17 cellular contexts compared by ENCODE assay signal in the genomic region with DNA sequence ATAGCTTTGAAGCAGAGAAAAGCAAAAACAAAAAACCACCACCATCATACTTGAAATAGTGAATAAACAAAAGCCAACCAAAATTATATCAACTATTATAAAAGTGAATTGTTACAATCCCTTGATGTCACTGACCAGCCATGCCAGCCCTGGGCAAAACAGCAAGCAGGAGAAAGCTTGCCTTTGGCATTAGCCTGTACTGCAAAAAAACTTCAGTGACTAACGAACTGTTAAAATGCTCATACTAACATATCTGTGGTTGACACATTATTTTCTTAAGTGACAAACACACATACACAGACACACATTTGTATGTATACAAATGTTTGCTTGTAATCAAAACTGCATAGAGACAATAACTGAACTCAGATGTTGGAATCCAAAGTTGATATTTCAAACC. TPM values are rescaled to one million over a fixed set of nuclear protein-coding genes. Genes with fewer than 3 reads are reported as not detected.
DNase-seq lines count a peak whose midpoint lies in the region; ATAC-seq and TF ChIP-seq lines count a peak whose summit lies in the region.
"Had no signal": no experiment of that assay in that cellular context is flagged by ENCODE, and none has a peak within 500 bp of the region (broad histone marks: within the 10 kb centered on the region; RNA-seq: fewer than 3 reads in every experiment).

No MANE protein-coding gene starts in this region.

- in situ Hi-C loops in gastrocnemius medialis (cut with MboI; ENCODE audit: low sequenced_read_pairs in 4 of 4): no loop called here

- DNase-seq in MG63: peak; percentile 42
- no peak for DNase-seq in chondrocyte (ENCODE audit: low spot score)
- DNase-seq in gastrocnemius medialis: no peak
- DNase-seq in cerebellar cortex (ENCODE audit: low spot score): no peak
- DNase-seq in RKO (ENCODE audit: low spot score): no peak
- DNase-seq: Calu3; KG1; lower lobe of right lung; NCI-H1092; NCI-H69; SJCRH30; stimulated activated CD4-positive, alpha-beta T cell treated with anti-CD3 and anti-CD28 coated beads, Interleukin-4, amount 100 ng/mL, for 1 hour; substantia nigra had no signal

- H3K36me3 ChIP-seq in BLaER1 treated with 17β-estradiol and CSF1 and Interleukin-3, amounts not matched to agents 10 nM and 100 nM: peaks cover 7 to 34% (median 15%) of the 10 kb centered on the region in 11 experiments; a peak in 19 of 22 replicates
- no peaks in the 10 kb centered on the region for H3K36me3 ChIP-seq in MG63
- H3K36me3 ChIP-seq in gastrocnemius medialis: no peaks in the 10 kb centered on the region
- H3K36me3 ChIP-seq: lower lobe of right lung had no signal

- H3K27me3 ChIP-seq in BLaER1 treated with 17β-estradiol and CSF1 and Interleukin-3, amounts not matched to agents 10 nM and 100 nM: no peaks in the 10 kb centered on the region
- H3K27me3 ChIP-seq in MG63 (no peaks in the 10 kb centered on the region), gastrocnemius medialis (no peaks in the 10 kb centered on the region)
- H3K27me3 ChIP-seq: SJCRH30 had no signal

- H3K9me3 Mint-ChIP-seq in chondrocyte (ENCODE audit: low read depth): no peaks in the 10 kb centered on the region
- H3K9me3 Mint-ChIP-seq: activated T-helper 17 cell treated with anti-CD3 and anti-CD28 coated beads, Interleukin-2, amount 50 U/mL, for 72 hours had no signal

- TF ChIP-seq CTCF in chondrocyte (IDR thresholded peaks at IDR 0.05): no peak
- no peak for TF ChIP-seq CTCF in gastrocnemius medialis (IDR thresholded peaks at IDR 0.05 in 4 of 5, conservative IDR thresholded peaks at IDR 0.05 in 1 of 5)

- H3K27ac ChIP-seq in BLaER1 treated with 17β-estradiol and CSF1 and Interleukin-3, amounts not matched to agents 10 nM and 100 nM: no peak overlapping the region
- H3K27ac ChIP-seq in gastrocnemius medialis: peak overlapping the region; percentile 72 to 77 (median 75)
- H3K27ac ChIP-seq: lower lobe of right lung, SJCRH30 had no signal

- peaks cover 33 to 53% (median 47%) of the 10 kb centered on the region in 10 experiments for H3K4me1 ChIP-seq in BLaER1 treated with 17β-estradiol and CSF1 and Interleukin-3, amounts not matched to agents 10 nM and 100 nM
- peaks cover 53 to 59% of the 10 kb centered on the region in 2 donors for H3K4me1 ChIP-seq in gastrocnemius medialis

- ATAC-seq in gastrocnemius medialis (no peak), GM21381 (IDR thresholded peaks at IDR 0.05; ENCODE audit: unreplicated experiment) (no peak), GM19455 (IDR thresholded peaks at IDR 0.05; ENCODE audit: unreplicated experiment) (no peak)
- ATAC-seq: activated T-helper 17 cell treated with anti-CD3 and anti-CD28 coated beads, Interleukin-2, amount 50 U/mL, for 72 hours had no signal

- H3K4me3 ChIP-seq in BLaER1 treated with 17β-estradiol and CSF1 and Interleukin-3, amounts not matched to agents 10 nM and 100 nM: no peak overlapping the region
- H3K4me3 ChIP-seq in MG63 (no peak overlapping the region), gastrocnemius medialis (no peak overlapping the region)
- H3K4me3 ChIP-seq: lower lobe of right lung, SJCRH30 had no signal

- peaks cover 0 to 9% (median 0%) of the 10 kb centered on the region in 11 experiments; a peak in 2 of 22 replicates for H3K9me3 ChIP-seq in BLaER1 treated with 17β-estradiol and CSF1 and Interleukin-3, amounts not matched to agents 10 nM and 100 nM (replicated peaks in 1 of 11)
- H3K9me3 ChIP-seq in MG63 (no peaks in the 10 kb centered on the region), gastrocnemius medialis (no peaks in the 10 kb centered on the region)
- H3K9me3 ChIP-seq: lower lobe of right lung, SJCRH30 had no signal

- no peak for TF ChIP-seq POLR2A in gastrocnemius medialis (IDR thresholded peaks at IDR 0.05)

- peaks cover 26 to 95% (median 58%) of the 10 kb centered on the region in 11 experiments; a peak in 21 of 22 replicates for H4K20me1 ChIP-seq in BLaER1 treated with 17β-estradiol and CSF1 and Interleukin-3, amounts not matched to agents 10 nM and 100 nM

- H3K4me2 ChIP-seq in BLaER1 treated with 17β-estradiol and CSF1 and Interleukin-3, amounts not matched to agents 10 nM and 100 nM: peak overlapping the region in 9 of 11 experiments; percentile 3 to 78 (median 50); a peak in 15 of 22 replicates

- peaks cover 62% of the 10 kb centered on the region for H3K4me1 Mint-ChIP-seq in chondrocyte (ENCODE audit: low read depth)

- no peaks in the 10 kb centered on the region for H3K36me3 Mint-ChIP-seq in chondrocyte (ENCODE audit: low read depth)

- H3K9ac ChIP-seq in BLaER1 treated with 17β-estradiol and CSF1 and Interleukin-3, amounts not matched to agents 10 nM and 100 nM: no peak overlapping the region

- intact Hi-C loops in gastrocnemius medialis (cut with DNase I; ENCODE audit: low total_unique reads): no loop called here

- no peaks in the 10 kb centered on the region for H3K27me3 Mint-ChIP-seq in chondrocyte (ENCODE audit: low read depth)
- H3K27me3 Mint-ChIP-seq: activated T-helper 17 cell treated with anti-CD3 and anti-CD28 coated beads, Interleukin-2, amount 50 U/mL, for 72 hours had no signal

- no peak overlapping the region for H3K4me3 Mint-ChIP-seq in chondrocyte (ENCODE audit: unreplicated experiment)
- H3K4me3 Mint-ChIP-seq: activated T-helper 17 cell treated with anti-CD3 and anti-CD28 coated beads, Interleukin-2, amount 50 U/mL, for 72 hours had no signal

- H3K27ac Mint-ChIP-seq in chondrocyte (ENCODE audit: unreplicated experiment): peak overlapping the region; percentile 97

RNA-seq across cellular contexts. Expression of a gene that starts 29.5 kb away (rescaled TPM):
- 94.7 and 130 TPM in 2 replicates for total RNA-seq in MG63 (2014; rRNA removed; shearing (Covaris generic); ENCODE audit: low replicate concordance)
- 41.8 to 45.6 TPM (median 42.6 TPM) in 3 replicates for total RNA-seq in chondrocyte
- 100 to 1,000 TPM; 110 to 177 (median 131) TPM for total RNA-seq in gastrocnemius medialis

Comparison
In these comparisons a context has a peak if more than half of its experiments do, and no peak if none do; other contexts are left out.
1. H3K27ac ChIP-seq: peak in gastrocnemius medialis (4 of 4); none in BLaER1 treated with 17β-estradiol and CSF1 and Interleukin-3, amounts not matched to agents 10 nM and 100 nM (0 of 11).